Comparison of ENCODE assay signal across 8 cellular contexts in genomic region chr15:40569139-40569953, GRCh38. TPM values are rescaled to one million over a fixed set of nuclear protein-coding genes. Genes with fewer than 3 reads are reported as not detected.
A peak's percentile ranks its signal among the peaks of the same experiment; 100 is the strongest.
DNase-seq lines count a peak whose midpoint lies in the region; ATAC-seq and TF ChIP-seq lines count a peak whose summit lies in the region.

Gene RPUSD2 (plus strand): TSS chr15:40569299. CDS start chr15:40569338, 39 bp downstream.

- H3K9ac ChIP-seq in MM.1S (ENCODE audit: low read length) (peak within 1 kb of the TSS; percentile 78), neural cell (ENCODE audit: low read length) (peak within 1 kb of the TSS; percentile 72)

- H3K9me3 ChIP-seq in MM.1S (replicated peaks; ENCODE audit: insufficient read depth, low read length) = no peaks in the 10 kb centered on the region
- no peaks in the 10 kb centered on the region for H3K9me3 ChIP-seq in neural cell (ENCODE audit: low read length)

- H3K4me2 ChIP-seq in MM.1S (ENCODE audit: low read depth, low read length) (peak within 1 kb of the TSS; percentile 74), neural cell (ENCODE audit: low read length) (peak within 1 kb of the TSS; percentile 99)

- H3K36me3 ChIP-seq in MM.1S (replicated peaks; ENCODE audit: insufficient read depth, low read length) (no peaks in the 10 kb centered on the region; the same call in 1 of the 2 replicates), neural cell (ENCODE audit: insufficient read depth, low read length) (no peaks in the 10 kb centered on the region)

- no peaks in the 10 kb centered on the region for H3K27me3 Mint-ChIP-seq in stimulated activated naive CD8-positive, alpha-beta T cell treated with anti-CD3 and anti-CD28 coated beads, Interleukin-15, Interleukin-2, amounts not matched to agents 100 ng/mL and 50 ng/mL, for 24 hours

- H3K4me1 ChIP-seq in MM.1S (ENCODE audit: low read length) = peaks cover 11% of the 10 kb centered on the region

- no peak for TF ChIP-seq RAD21 in neural cell (conservative IDR thresholded peaks at IDR 0.05)

- H3K4me3 ChIP-seq in MM.1S (ENCODE audit: low read length) = peak within 1 kb of the TSS; percentile 93
- peak within 1 kb of the TSS; percentile 91 for H3K4me3 ChIP-seq in neural cell (ENCODE audit: low read length)

- peak within 1 kb of the TSS; percentile 60; the same call in 1 of the 2 replicates for H3K27ac ChIP-seq in MM.1S (ENCODE audit: low read length)
- H3K27ac ChIP-seq in neural cell (ENCODE audit: low read length) = peak within 1 kb of the TSS; percentile 60

- peaks cover 59% of the 10 kb centered on the region for H3K4me1 Mint-ChIP-seq in stimulated activated naive CD8-positive, alpha-beta T cell treated with anti-CD3 and anti-CD28 coated beads, Interleukin-15, Interleukin-2, amounts not matched to agents 100 ng/mL and 50 ng/mL, for 24 hours (ENCODE audit: low read depth)

- H3K4me3 Mint-ChIP-seq in stimulated activated naive CD8-positive, alpha-beta T cell treated with anti-CD3 and anti-CD28 coated beads, Interleukin-15, Interleukin-2, amounts not matched to agents 100 ng/mL and 50 ng/mL, for 24 hours = peak within 1 kb of the TSS; percentile 98

- H3F3A ChIP-seq in MM.1S (ENCODE audit: insufficient read depth, low read length) (0 out of 2 replicates have a peak, but pooled peaks cover 3% of the 10 kb centered on the region), neural cell (ENCODE audit: insufficient read depth, low read length, poor library complexity, severe bottlenecking) (no peaks in the 10 kb centered on the region)

- peak; percentile 80 for DNase-seq in DMS114 treated with DMSO at 0.1 percent for 48 hours (lab: John Stamatoyannopoulos, UW; ENCODE audit: unreplicated experiment)
- DNase-seq in MM.1S = peak; percentile 95
- peak; percentile 61 for DNase-seq in SIG-M5 (lab: John Stamatoyannopoulos, UW)
- DNase-seq in activated effector memory CD4-positive, alpha-beta T cell treated with Interleukin-2 at 50 U/mL for 16 hours = peak; percentile 81
- DNase-seq in fibroblast of the conjunctiva (ENCODE audit: low read depth) = peak; percentile 68

- TF ChIP-seq CTCF in MM.1S (IDR thresholded peaks at IDR 0.05; ENCODE audit: low read length) (no peak), neural cell (IDR thresholded peaks at IDR 0.05; ENCODE audit: poor library complexity, severe bottlenecking) (peak; percentile 24)

- H4K20me1 ChIP-seq in MM.1S (ENCODE audit: insufficient read depth, low read length) (no peaks in the 10 kb centered on the region), neural cell (ENCODE audit: insufficient read depth) (no peaks in the 10 kb centered on the region)

- no peaks in the 10 kb centered on the region for H3K27me3 ChIP-seq in MM.1S (replicated peaks; ENCODE audit: insufficient read depth, low read length)
- H3K27me3 ChIP-seq in neural cell (ENCODE audit: insufficient read depth, low read depth, low read length) = no peaks in the 10 kb centered on the region

- peaks cover 32% of the 10 kb centered on the region for H3K79me2 ChIP-seq in MM.1S (ENCODE audit: low read length)
- H3K79me2 ChIP-seq in neural cell (replicated peaks; ENCODE audit: insufficient read depth, low read length) = peaks cover 5% of the 10 kb centered on the region

- H3K36me3 Mint-ChIP-seq in stimulated activated naive CD8-positive, alpha-beta T cell treated with anti-CD3 and anti-CD28 coated beads, Interleukin-15, Interleukin-2, amounts not matched to agents 100 ng/mL and 50 ng/mL, for 24 hours (ENCODE audit: low read depth) = peaks cover 27% of the 10 kb centered on the region

- ATAC-seq in GM21825 (IDR thresholded peaks at IDR 0.05; ENCODE audit: unreplicated experiment) = peak; percentile 37

- peak within 1 kb of the TSS; percentile 61 for H2AFZ ChIP-seq in MM.1S (ENCODE audit: low read length)
- peak within 1 kb of the TSS; percentile 87 for H2AFZ ChIP-seq in neural cell (ENCODE audit: low read depth, low read length)

- H3K27ac Mint-ChIP-seq in stimulated activated naive CD8-positive, alpha-beta T cell treated with anti-CD3 and anti-CD28 coated beads, Interleukin-15, Interleukin-2, amounts not matched to agents 100 ng/mL and 50 ng/mL, for 24 hours = peak within 1 kb of the TSS; percentile 95

- H3K9me3 Mint-ChIP-seq in stimulated activated naive CD8-positive, alpha-beta T cell treated with anti-CD3 and anti-CD28 coated beads, Interleukin-15, Interleukin-2, amounts not matched to agents 100 ng/mL and 50 ng/mL, for 24 hours = no peaks in the 10 kb centered on the region

- H3K9me2 ChIP-seq in MM.1S (replicated peaks; ENCODE audit: insufficient read depth, low read length) (no peaks in the 10 kb centered on the region), neural cell (ENCODE audit: insufficient read depth, low read length) (no peaks in the 10 kb centered on the region)

- TF ChIP-seq EP300 in neural cell (conservative IDR thresholded peaks at IDR 0.05; ENCODE audit: poor library complexity, severe bottlenecking) = peak; percentile 57

TF ChIP-seq in neural cell, 6 proteins besides CTCF, POLR2A, EP300 and RAD21:
- peak; percentile 93 for TF ChIP-seq POLR2AphosphoS5 (IDR thresholded peaks at IDR 0.05)
- no peak for TF ChIP-seq REST (IDR thresholded peaks at IDR 0.05; ENCODE audit: borderline replicate concordance)
- TF ChIP-seq MXI1 (conservative IDR thresholded peaks at IDR 0.05; ENCODE audit: poor library complexity, severe bottlenecking) = peak; percentile 99
- no peak for TF ChIP-seq EZH2 (IDR thresholded peaks at IDR 0.05; ENCODE audit: borderline replicate concordance, insufficient read depth, low read length, poor library complexity, severe bottlenecking)
- peak; percentile 48 for TF ChIP-seq SMC3 (conservative IDR thresholded peaks at IDR 0.05; ENCODE audit: poor library complexity)
- TF ChIP-seq TAF1 (IDR thresholded peaks at IDR 0.05; ENCODE audit: low read depth) = peak; percentile 52

RNA-seq across cellular contexts. Expression of gene RPUSD2, which starts in this region (rescaled TPM):
- polyA plus RNA-seq in neural cell = 8.1 and 13.2 TPM in 2 replicates
- 13.7 and 15.8 TPM in 2 replicates for polyA minus RNA-seq in neural cell

Comparison
In these comparisons a context has a peak if more than half of its experiments do, and no peak if none do; other contexts are left out.
1. Peak in every context shown above with its lines: DNase-seq, ATAC-seq, H3K4me3 ChIP-seq and H3K27ac ChIP-seq.